ENCODE assay signal across 11 cellular contexts in genomic region chr1:1783320-1783719, GRCh38. TPM values are rescaled to one million over a fixed set of nuclear protein-coding genes. Genes with fewer than 3 reads are reported as not detected.
DNase-seq lines count a peak whose midpoint lies in the region; ATAC-seq and TF ChIP-seq lines count a peak whose summit lies in the region.
"Had no signal": no experiment of that assay in that cellular context is flagged by ENCODE, and none has a peak within 500 bp of the region (broad histone marks: within the 10 kb centered on the region; RNA-seq: fewer than 3 reads in every experiment).

No MANE protein-coding gene starts in this region.

- POLR2A ChIA-PET in PC-3 (lab: Charles Lee; ENCODE audit: unreplicated experiment), result no interaction called here

- DNase-seq in COLO668 (lab: John Stamatoyannopoulos, UW; ENCODE audit: unreplicated experiment) (peak; percentile 40), PC-3 (no peak), endodermal cell (peak; percentile 64), putamen (ENCODE audit: low spot score) (peak; percentile 70), NCI-H2029 treated with DMSO at 0.1 percent for 48 hours (lab: John Stamatoyannopoulos, UW) (no peak), NCI-H526 (lab: John Stamatoyannopoulos, UW) (no peak), LoVo (ENCODE audit: low spot score) (no peak)
- DNase-seq: SK-N-SH; stimulated activated CD4-positive, alpha-beta T cell treated with anti-CD3 and anti-CD28 coated beads, Interleukin-4, amount 100 ng/mL, for 4 hours had no signal

- peak overlapping the region; percentile 85 for H3K4me2 ChIP-seq in PC-3 (ENCODE audit: low read length)
- H3K4me2 ChIP-seq: SK-N-SH had no signal

- BruUV-seq in PC-3 (replicated peaks; lab: Mats Ljungman, UMichigan), result no TSS peak

- no peak overlapping the region for H3K9ac ChIP-seq in PC-3 (ENCODE audit: low read length)
- H3K9ac ChIP-seq in endodermal cell (ENCODE audit: extremely low read depth, low read length, poor library complexity, severe bottlenecking), result no peak overlapping the region
- H3K9ac ChIP-seq: SK-N-SH had no signal

- no peak for TF ChIP-seq CTCF in PC-3 (conservative IDR thresholded peaks at IDR 0.05; ENCODE audit: low read depth, low read length)
- TF ChIP-seq CTCF in endodermal cell (conservative IDR thresholded peaks at IDR 0.05), result no peak

- H3K9me2 ChIP-seq in PC-3 (replicated peaks; ENCODE audit: low read length), result no peaks in the 10 kb centered on the region
- H3K9me2 ChIP-seq: SK-N-SH had no signal

- no peak overlapping the region for H2AFZ ChIP-seq in PC-3 (ENCODE audit: low read length)

- peaks cover 34% of the 10 kb centered on the region for H3K36me3 Mint-ChIP-seq in endodermal cell (ENCODE audit: low read depth)

- H3K4me1 Mint-ChIP-seq in endodermal cell, result peaks cover 21% of the 10 kb centered on the region

- H3K27ac Mint-ChIP-seq in endodermal cell, result peak overlapping the region; percentile 80

- 0 out of 2 replicates have a peak, but pooled peaks have one; percentile 2 for ATAC-seq in PC-3
- no peak for ATAC-seq in HG02763 (IDR thresholded peaks at IDR 0.05; ENCODE audit: unreplicated experiment)

- H3K9me3 ChIP-seq in PC-3 (ENCODE audit: low read length) (no peaks in the 10 kb centered on the region), endodermal cell (ENCODE audit: control insufficient read depth, low read length) (no peaks in the 10 kb centered on the region)
- H3K9me3 ChIP-seq: SK-N-SH had no signal

- H3K4me3 ChIP-seq in PC-3 (ENCODE audit: low read length), result no peak overlapping the region
- H3K4me3 ChIP-seq in endodermal cell (ENCODE audit: low read length), result no peak overlapping the region
- H3K4me3 ChIP-seq: cardiac muscle cell had no signal

- H3K9me3 Mint-ChIP-seq in endodermal cell, result no peaks in the 10 kb centered on the region

- H4K20me1 ChIP-seq in PC-3 (ENCODE audit: low read length), result no peaks in the 10 kb centered on the region

- intact Hi-C loops in PC-3 (cut with micrococcal nuclease), result no loop called here

- peaks cover 6% of the 10 kb centered on the region for H3F3A ChIP-seq in PC-3 (ENCODE audit: low read length, unreplicated experiment)

- H3K27ac ChIP-seq in PC-3 (ENCODE audit: low read length) (peak overlapping the region; percentile 74; the same call in 1 of the 2 replicates), endodermal cell (ENCODE audit: low read depth, low read length) (peak overlapping the region; percentile 42)

- H3K4me3 Mint-ChIP-seq in endodermal cell, result no peak overlapping the region

- H3K27me3 Mint-ChIP-seq in endodermal cell (ENCODE audit: insufficient read depth), result no peaks in the 10 kb centered on the region

- H3K27me3 ChIP-seq in PC-3 (ENCODE audit: low read length) (no peaks in the 10 kb centered on the region), endodermal cell (ENCODE audit: control insufficient read depth, insufficient read depth, low read length, poor library complexity, severe bottlenecking) (no peaks in the 10 kb centered on the region)
- H3K27me3 ChIP-seq: cardiac muscle cell had no signal

- CTCF ChIA-PET in PC-3 (lab: Charles Lee), result no interaction called here

- WGBS in endodermal cell (ENCODE audit: insufficient coverage in 1 of 2, insufficient read length in 1 of 2), 2 experiments, result 83 to 93% methylated on average over 3 to 8 of the region's 8 CpGs

- H3K36me3 ChIP-seq in PC-3 (ENCODE audit: low read depth, low read length) (peaks cover 37% of the 10 kb centered on the region), endodermal cell (ENCODE audit: control insufficient read depth, insufficient read depth, low read length) (peaks cover 39% of the 10 kb centered on the region)

- H3K4me1 ChIP-seq in PC-3 (ENCODE audit: insufficient read depth, low read length), result peaks cover 28% of the 10 kb centered on the region
- H3K4me1 ChIP-seq in endodermal cell (ENCODE audit: control insufficient read depth, insufficient read depth, low read length), result peaks cover 13% of the 10 kb centered on the region

- no peaks in the 10 kb centered on the region for H3K79me2 ChIP-seq in PC-3 (ENCODE audit: low read length)

RNA-seq across cellular contexts. Expression of gene NADK, which starts 5.0 kb away (rescaled TPM):
- total RNA-seq in PC-3 (2014; rRNA removed) (130 and 165 TPM in 2 replicates), endodermal cell (10 to 100 TPM; 75.2 to 81.6 TPM)
- 49.0 TPM for polyA plus RNA-seq in endodermal cell (2013, experiment 1 of 2)
- polyA plus RNA-seq in endodermal cell (2013, experiment 2 of 2), result 44.8 TPM

RNA-seq across cellular contexts. Expression of gene CDK11A, which starts 59.2 kb away (rescaled TPM):
- 11.6 and 18.3 TPM in 2 replicates for total RNA-seq in PC-3 (2014; rRNA removed)
- total RNA-seq in endodermal cell, result 10 to 100 TPM; 61.0 to 62.1 TPM
- 43.3 TPM for polyA plus RNA-seq in endodermal cell (2013, experiment 1 of 2)
- 36.0 TPM for polyA plus RNA-seq in endodermal cell (2013, experiment 2 of 2)

Comparison
In these comparisons a context has a peak if more than half of its experiments do, and no peak if none do; other contexts are left out.
1. DNase-seq: peak in COLO668 (single experiment), endodermal cell (single experiment) and putamen (single experiment); none in PC-3 (single experiment), NCI-H2029 treated with DMSO at 0.1 percent for 48 hours (single experiment), NCI-H526 (0 of 2) and LoVo (single experiment).